Comparison of ENCODE assay signal across 8 cellular contexts in genomic region chr4:64158648-64159326, GRCh38.
DNase-seq lines count a peak whose midpoint lies in the region; TF ChIP-seq lines count a peak whose summit lies in the region.

No MANE protein-coding gene starts in this region.

- POLR2A ChIA-PET in A673 (lab: Charles Lee; ENCODE audit: low non-redundant PET), result no interaction called here

- no peaks in the 10 kb centered on the region for H3K27me3 ChIP-seq in A673 (replicated peaks; ENCODE audit: insufficient read depth, low read depth, low read length, poor library complexity)
- H3K27me3 ChIP-seq in HAP-1 (ENCODE audit: low read depth), result no peaks in the 10 kb centered on the region
- H3K27me3 ChIP-seq in testis, result no peaks in the 10 kb centered on the region

- no peak for TF ChIP-seq POLR2A in testis (IDR thresholded peaks at IDR 0.05)

- no peaks in the 10 kb centered on the region for H3K36me3 ChIP-seq in A673 (ENCODE audit: insufficient read depth, low read length, poor library complexity, severe bottlenecking)
- H3K36me3 ChIP-seq in HAP-1 (replicated peaks), result no peaks in the 10 kb centered on the region
- H3K36me3 ChIP-seq in testis (ENCODE audit: low read depth, missing control alignments), result no peaks in the 10 kb centered on the region

- in situ Hi-C loops in HAP-1 (cut with MboI; ENCODE audit: low sequenced_read_pairs), result loop anchor here (25.0 kb wide), 1 partner anchor 379 kb away; no protein-coding TSS in a partner anchor

- intact Hi-C loops in A673 (cut with micrococcal nuclease; ENCODE audit: unreplicated experiment), result no loop called here
- intact Hi-C loops in testis (cut with DNase I; ENCODE audit: low total_unique reads), result no loop called here

- H3K9me3 ChIP-seq in A673 (ENCODE audit: low read depth, low read length, poor library complexity, severe bottlenecking) (no peaks in the 10 kb centered on the region), HAP-1 (no peaks in the 10 kb centered on the region), testis (no peaks in the 10 kb centered on the region)

- no TSS peak for BruUV-seq in A673 (replicated peaks; lab: Mats Ljungman, UMichigan)

- peak; percentile 65 for TF ChIP-seq CTCF in A673 (conservative IDR thresholded peaks at IDR 0.05; ENCODE audit: low read depth, low read length)
- peak; percentile 45 to 89 (median 64) for TF ChIP-seq CTCF in testis (IDR thresholded peaks at IDR 0.05)

- CTCF ChIA-PET in A673 (lab: Charles Lee), result interaction anchor here (0.6 to 0.9 kb wide), 2 partner anchors 39 to 380 kb away, joined by 4 to 12 read pairs; no protein-coding TSS in a partner anchor

- 20 to 21% methylated on average over 7 of the region's 7 CpGs for WGBS in testis, 2 donors

- no peaks in the 10 kb centered on the region for H3K4me1 ChIP-seq in A673 (ENCODE audit: insufficient read depth, low read length, poor library complexity, severe bottlenecking)
- peaks cover 12% of the 10 kb centered on the region for H3K4me1 ChIP-seq in HAP-1
- H3K4me1 ChIP-seq in testis, result no peaks in the 10 kb centered on the region

- H3K4me3 ChIP-seq in A673 (ENCODE audit: low read depth, low read length, poor library complexity, severe bottlenecking), result peak overlapping the region; percentile 19
- no peak overlapping the region for H3K4me3 ChIP-seq in HAP-1
- H3K4me3 ChIP-seq in testis, result no peak overlapping the region

- no peak overlapping the region for H3K27ac ChIP-seq in A673 (ENCODE audit: low read depth, low read length, poor library complexity, severe bottlenecking)
- no peak overlapping the region for H3K27ac ChIP-seq in testis

- DNase-seq in A673 (ENCODE audit: low spot score) (peak; percentile 50), GM03348 (ENCODE audit: low spot score) (peak; percentile 67), HAP-1 (ENCODE audit: low spot score in 2 of 2) (peak; percentile 73 to 80), LHCN-M2 (ENCODE audit: low read depth) (peak; percentile 18), SK-N-DZ (ENCODE audit: low spot score) (peak; percentile 75), dedifferentiated amniotic fluid mesenchymal stem cell (ENCODE audit: extremely low spot score) (peak; percentile 52), middle frontal gyrus (ENCODE audit: extremely low spot score, low spot score) (peak; percentile 48), testis (peak; percentile 84)

Comparison
In these comparisons a context has a peak if more than half of its experiments do, and no peak if none do; other contexts are left out.
1. DNase-seq: peak in every context shown above with its lines; median percentile 84 in testis; 76 in HAP-1; 75 in SK-N-DZ; 67 in GM03348; 52 in dedifferentiated amniotic fluid mesenchymal stem cell; 50 in A673; 48 in middle frontal gyrus; 18 in LHCN-M2.